32 cellular contexts compared by ENCODE assay signal in genomic region chr1:96187027-96187426, GRCh38.
"Had no signal": no experiment of that assay in that cellular context is flagged by ENCODE, and none has a peak within 500 bp of the region (broad histone marks: within the 10 kb centered on the region; RNA-seq: fewer than 3 reads in every experiment).

No MANE protein-coding gene starts in this region.

- H3K4me1 ChIP-seq: Peyer's patch had no signal

- H3K27ac Mint-ChIP-seq: activated CD4-positive, alpha-beta memory T cell treated with anti-CD3 and anti-CD28 coated beads, Interleukin-2, amount 10 ng/mL, durations not matched to agents 7 days and 5 days; activated CD8-positive, alpha-beta memory T cell treated with anti-CD3 and anti-CD28 coated beads, Interleukin-2, amount 10 ng/mL, durations not matched to agents 7 days and 5 days; activated naive CD4-positive, alpha-beta T cell treated with anti-CD3 and anti-CD28 coated beads, Interleukin-2, amount 10 ng/mL, durations not matched to agents 7 days and 5 days; activated naive CD8-positive, alpha-beta T cell; activated naive CD8-positive, alpha-beta T cell treated with anti-CD3 and anti-CD28 coated beads, Interleukin-2, amount 50 U/mL, for 24 hours; brain; T-cell; T-helper 17 cell had no signal

- H3K36me3 Mint-ChIP-seq: activated CD8-positive, alpha-beta memory T cell treated with anti-CD3 and anti-CD28 coated beads, Interleukin-2, amount 10 ng/mL, durations not matched to agents 7 days and 5 days; activated naive CD4-positive, alpha-beta T cell treated with anti-CD3 and anti-CD28 coated beads, Interleukin-2, amount 10 ng/mL, durations not matched to agents 7 days and 5 days; activated naive CD8-positive, alpha-beta T cell; brain; T-cell had no signal

- H3K4me3 ChIP-seq: MG63, Peyer's patch had no signal

- H3K4me1 Mint-ChIP-seq: activated CD4-positive, alpha-beta memory T cell treated with anti-CD3 and anti-CD28 coated beads, Interleukin-2, amount 10 ng/mL, durations not matched to agents 7 days and 5 days; activated CD8-positive, alpha-beta memory T cell treated with anti-CD3 and anti-CD28 coated beads, Interleukin-2, amount 10 ng/mL, durations not matched to agents 7 days and 5 days; activated naive CD4-positive, alpha-beta T cell treated with anti-CD3 and anti-CD28 coated beads, Interleukin-2, amount 10 ng/mL, durations not matched to agents 7 days and 5 days; activated naive CD8-positive, alpha-beta T cell treated with anti-CD3 and anti-CD28 coated beads, Interleukin-2, amount 50 U/mL, for 24 hours; T-cell; T-helper 17 cell had no signal

- H3K27me3 ChIP-seq: MG63, Peyer's patch had no signal

- H3K27ac ChIP-seq: Peyer's patch, VCaP had no signal

- ATAC-seq: activated CD8-positive, alpha-beta memory T cell treated with anti-CD3 and anti-CD28 coated beads, Interleukin-2, amount 10 ng/mL, durations not matched to agents 7 days and 5 days; activated naive CD8-positive, alpha-beta T cell treated with anti-CD3 and anti-CD28 coated beads, Interleukin-2, amount 50 U/mL, for 24 hours; PC-3; SK-N-SH treated with all-trans-retinoic acid at 6 μM for 48 hours; T-cell; T-helper 17 cell had no signal

- H3K4me3 Mint-ChIP-seq: activated CD4-positive, alpha-beta memory T cell treated with anti-CD3 and anti-CD28 coated beads, Interleukin-2, amount 10 ng/mL, durations not matched to agents 7 days and 5 days; activated CD8-positive, alpha-beta memory T cell treated with anti-CD3 and anti-CD28 coated beads, Interleukin-2, amount 10 ng/mL, durations not matched to agents 7 days and 5 days; activated naive CD4-positive, alpha-beta T cell treated with anti-CD3 and anti-CD28 coated beads, Interleukin-2, amount 10 ng/mL, durations not matched to agents 7 days and 5 days; activated naive CD8-positive, alpha-beta T cell; activated naive CD8-positive, alpha-beta T cell treated with anti-CD3 and anti-CD28 coated beads, Interleukin-2, amount 50 U/mL, for 24 hours; brain; T-cell; T-helper 17 cell had no signal

- H3K27me3 Mint-ChIP-seq: activated CD4-positive, alpha-beta memory T cell treated with anti-CD3 and anti-CD28 coated beads, Interleukin-2, amount 10 ng/mL, durations not matched to agents 7 days and 5 days; activated CD8-positive, alpha-beta memory T cell treated with anti-CD3 and anti-CD28 coated beads, Interleukin-2, amount 10 ng/mL, durations not matched to agents 7 days and 5 days; activated naive CD4-positive, alpha-beta T cell treated with anti-CD3 and anti-CD28 coated beads, Interleukin-2, amount 10 ng/mL, durations not matched to agents 7 days and 5 days; activated naive CD8-positive, alpha-beta T cell; activated naive CD8-positive, alpha-beta T cell treated with anti-CD3 and anti-CD28 coated beads, Interleukin-2, amount 50 U/mL, for 24 hours; T-cell; T-helper 17 cell had no signal

- H3K36me3 ChIP-seq: MG63, Peyer's patch had no signal

- DNase-seq: activated CD4-positive, alpha-beta memory T cell treated with anti-CD3 and anti-CD28 coated beads, Interleukin-2, amount 10 ng/mL, durations not matched to agents 7 days and 5 days; activated CD4-positive, alpha-beta T cell treated with anti-CD3 and anti-CD28 coated beads for 1 hour; activated CD4-positive, alpha-beta T cell treated with anti-CD3 and anti-CD28 coated beads for 48 hours; activated CD4-positive, CD25-positive, alpha-beta regulatory T cell; activated CD8-positive, alpha-beta memory T cell treated with anti-CD3 and anti-CD28 coated beads for 24 hours; activated CD8-positive, alpha-beta memory T cell treated with anti-CD3 and anti-CD28 coated beads, Interleukin-2, amount 10 ng/mL, durations not matched to agents 7 days and 5 days; activated CD8-positive, alpha-beta memory T cell treated with anti-CD3 and anti-CD28 coated beads, Interleukin-2, amount 50 U/mL, for 48 hours; activated effector memory CD4-positive, alpha-beta T cell treated with Interleukin-2 at 50 U/mL for 16 hours; activated naive CD4-positive, alpha-beta T cell treated with anti-CD3 and anti-CD28 coated beads, Interleukin-2, amount 10 ng/mL, durations not matched to agents 7 days and 5 days; activated naive CD8-positive, alpha-beta T cell treated with anti-CD3 and anti-CD28 coated beads, Interleukin-2, amount 50 U/mL, for 24 hours; activated T-cell treated with anti-CD3 and anti-CD28 coated beads, Interleukin-2, amount 50 U/mL, for 48 hours; anterior cingulate cortex; central memory CD4-positive, alpha-beta T cell; Kasumi-1; MG63; NCI-H1048; NCI-H1436 treated with DMSO at 0.1 percent for 48 hours; NCI-H1694 treated with DMSO at 0.1 percent for 48 hours; NCI-H2029; NCI-H345; NCI-H524 treated with DMSO at 0.1 percent for 48 hours; PC-3; Peyer's patch; RPMI8226; SHP77 treated with DMSO at 0.1 percent for 48 hours; T-cell; T-helper 17 cell; T-helper 9 cell had no signal

- H3K9me3 Mint-ChIP-seq: activated CD4-positive, alpha-beta memory T cell treated with anti-CD3 and anti-CD28 coated beads, Interleukin-2, amount 10 ng/mL, durations not matched to agents 7 days and 5 days; activated naive CD4-positive, alpha-beta T cell treated with anti-CD3 and anti-CD28 coated beads, Interleukin-2, amount 10 ng/mL, durations not matched to agents 7 days and 5 days had no signal
